Comparison of ENCODE assay signal across 21 cellular contexts in genomic region chr7:45191361-45191760, GRCh38. TPM values are rescaled to one million over a fixed set of nuclear protein-coding genes. Genes with fewer than 3 reads are reported as not detected.
DNase-seq lines count a peak whose midpoint lies in the region; TF ChIP-seq lines count a peak whose summit lies in the region.
"Had no signal": no experiment of that assay in that cellular context is flagged by ENCODE, and none has a peak within 500 bp of the region (broad histone marks: within the 10 kb centered on the region; RNA-seq: fewer than 3 reads in every experiment).

No MANE protein-coding gene starts in this region.

- no peak overlapping the region for H3K4me3 ChIP-seq in PC-9
- H3K4me3 ChIP-seq: GM12878, K562 had no signal

- no peaks in the 10 kb centered on the region for H3K9me2 ChIP-seq in PC-9 (ENCODE audit: insufficient read depth)

- no peaks in the 10 kb centered on the region for H3K36me3 ChIP-seq in PC-9 (ENCODE audit: low read depth)

- no peaks in the 10 kb centered on the region for H3K4me1 ChIP-seq in PC-9 (replicated peaks; ENCODE audit: insufficient read depth)

- DNase-seq in Ammon's horn (ENCODE audit: low spot score) = peak; percentile 84
- DNase-seq in caudate nucleus (lab: John Stamatoyannopoulos, UW) = peak in 14 of 61 donors; percentile 2 to 55 (median 14)
- peak; percentile 71 for DNase-seq in inferior parietal cortex (ENCODE audit: extremely low spot score)
- peak; percentile 96 for DNase-seq in pons (ENCODE audit: low spot score)
- no peak for DNase-seq in NCI-H2196 treated with DMSO at 0.1 percent for 48 hours (lab: John Stamatoyannopoulos, UW; ENCODE audit: unreplicated experiment)
- DNase-seq in SW480 (ENCODE audit: low spot score) = no peak
- DNase-seq in NCI-H1694 treated with DMSO at 0.1 percent for 48 hours (lab: John Stamatoyannopoulos, UW) = no peak
- no peak for DNase-seq in PC-9
- DNase-seq: 8988T; CD4-positive, CD25-positive, alpha-beta regulatory T cell; DMS153; GDM1; GOT3; NCI-H1105; NCI-H2081 treated with DMSO at 0.1 percent for 48 hours; Right ventricle myocardium superior had no signal

- no peaks in the 10 kb centered on the region for H3K79me2 ChIP-seq in PC-9 (ENCODE audit: low read depth)

- peaks cover 99% of the 10 kb centered on the region for H3K27me3 ChIP-seq in PC-9 (ENCODE audit: insufficient read depth, low read depth)

- no peak overlapping the region for H3K4me2 ChIP-seq in PC-9

- no peaks in the 10 kb centered on the region for H3F3A ChIP-seq in PC-9 (ENCODE audit: insufficient read depth, low read depth)

- H3K9me3 ChIP-seq in PC-9 (ENCODE audit: insufficient read depth, low read depth) = no peaks in the 10 kb centered on the region

- POLR2A ChIA-PET in PC-9 (lab: Charles Lee; ENCODE audit: unreplicated experiment) = no interaction called here

- H2AFZ ChIP-seq in PC-9 = no peak overlapping the region

- TF ChIP-seq CTCF in PC-9 (conservative IDR thresholded peaks at IDR 0.05) = no peak

- BruUV-seq in PC-9 (replicated peaks; lab: Mats Ljungman, UMichigan) = no TSS peak

- no peaks in the 10 kb centered on the region for H4K20me1 ChIP-seq in PC-9 (ENCODE audit: insufficient read depth)

- H3K27ac ChIP-seq in caudate nucleus (ENCODE audit: low read depth, low read length) (peak overlapping the region; percentile 49), PC-9 (no peak overlapping the region)

- CTCF ChIA-PET in PC-9 (lab: Charles Lee) = no interaction called here

- intact Hi-C loops in PC-9 (cut with micrococcal nuclease; ENCODE audit: unreplicated experiment) = no loop called here

RNA-seq across cellular contexts. Expression of gene RAMP3, which starts 33.8 kb away (rescaled TPM):
- not detected in 2 replicates for total RNA-seq in PC-9 (2021)
- total RNA-seq: B cell; CD4-positive, CD25-positive, alpha-beta regulatory T cell; Daoy; GM12878; K562; NCI-H460 had no signal

Comparison
In these comparisons a context has a peak if more than half of its experiments do, and no peak if none do; other contexts are left out.
1. DNase-seq: peak in Ammon's horn (single experiment), inferior parietal cortex (single experiment) and pons (single experiment); none in NCI-H2196 treated with DMSO at 0.1 percent for 48 hours (single experiment), SW480 (single experiment), NCI-H1694 treated with DMSO at 0.1 percent for 48 hours (single experiment) and PC-9 (0 of 2).